ENCODE assay signal across 18 cellular contexts in the genomic region with DNA sequence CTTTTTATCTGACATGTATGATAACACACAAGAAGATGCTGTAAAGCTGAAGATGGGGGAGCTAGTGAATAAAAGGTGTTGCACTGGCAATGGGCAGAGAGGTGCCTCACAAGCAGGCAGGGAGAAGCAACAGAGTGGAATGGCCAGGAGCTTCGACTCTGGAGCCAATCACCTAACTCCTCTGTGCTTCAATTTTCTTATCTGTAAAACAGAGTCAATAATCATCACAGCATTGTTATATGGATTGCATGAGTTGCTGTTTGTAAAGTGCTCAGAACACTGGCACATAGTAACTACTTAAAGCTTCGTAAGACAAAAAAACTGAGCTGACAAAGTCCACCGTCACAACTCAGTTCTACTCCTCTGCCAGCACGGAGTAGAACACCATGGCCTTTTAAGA.
DNase-seq lines count a peak whose midpoint lies in the region; FAIRE-seq and TF ChIP-seq lines count a peak whose summit lies in the region.
"Had no signal": no experiment of that assay in that cellular context is flagged by ENCODE, and none has a peak within 500 bp of the region (broad histone marks: within the 10 kb centered on the region; RNA-seq: fewer than 3 reads in every experiment).

No MANE protein-coding gene starts in this region.

- H3K27me3 ChIP-seq in H1 (replicated peaks in 1 of 4; ENCODE audit: control insufficient read depth in 3 of 4, extremely low read depth in 1 of 4, insufficient read depth in 3 of 4, low read length in 3 of 4) (no peaks in the 10 kb centered on the region), neural progenitor cell (no peaks in the 10 kb centered on the region), transverse colon (no peaks in the 10 kb centered on the region)

- H2BK20ac ChIP-seq in H1 (ENCODE audit: low read length) = no peak overlapping the region

- no peak for DNase-seq in H1 (ENCODE audit: low read depth in 1 of 2, low spot score in 2 of 2)
- DNase-seq in neural progenitor cell (ENCODE audit: low spot score) = no peak
- peak; percentile 39 for DNase-seq in transverse colon
- no peak for DNase-seq in stimulated activated naive CD4-positive, alpha-beta T cell treated with Interleukin-2 at 50 U/mL for 16 hours (lab: John Stamatoyannopoulos, UW)
- no peak for DNase-seq in HCEC 1CT
- no peak for DNase-seq in mesothelial cell of epicardium (ENCODE audit: low spot score in 2 of 2, unreplicated experiment in 2 of 2)
- DNase-seq: AML-193; CD4-positive, alpha-beta memory T cell; DMS153; DMS79; GF-D8; HFFc6 had no signal

- no peak overlapping the region for H2BK120ac ChIP-seq in H1 (replicated peaks; ENCODE audit: low read depth, low read length)

- H3K27me3 Mint-ChIP-seq in neural progenitor cell (ENCODE audit: insufficient read depth, low read depth) = peaks cover 2% of the 10 kb centered on the region
- no peaks in the 10 kb centered on the region for H3K27me3 Mint-ChIP-seq in mesothelial cell of epicardium (ENCODE audit: low read depth)
- H3K27me3 Mint-ChIP-seq: CD4-positive, alpha-beta memory T cell had no signal

- H3K9me3 ChIP-seq in H1 (ENCODE audit: insufficient read depth in 2 of 2, low read depth in 1 of 2, low read length in 1 of 2) = no peaks in the 10 kb centered on the region
- H3K9me3 ChIP-seq in neural progenitor cell (ENCODE audit: low read depth) = no peaks in the 10 kb centered on the region
- H3K9me3 ChIP-seq in transverse colon = no peaks in the 10 kb centered on the region
- H3K9me3 ChIP-seq: A549, HAP-1 had no signal

- intact Hi-C loops in transverse colon (cut with DNase I; ENCODE audit: low total_unique reads) = no loop called here

- H3K36me3 Mint-ChIP-seq in neural progenitor cell (no peaks in the 10 kb centered on the region), mesothelial cell of epicardium (no peaks in the 10 kb centered on the region)
- H3K36me3 Mint-ChIP-seq: CD14-positive monocyte; CD4-positive, alpha-beta memory T cell had no signal

- no peak overlapping the region for H3K27ac Mint-ChIP-seq in neural progenitor cell
- H3K27ac Mint-ChIP-seq in mesothelial cell of epicardium = no peak overlapping the region
- H3K27ac Mint-ChIP-seq: CD14-positive monocyte; CD4-positive, alpha-beta memory T cell; HFFc6 had no signal

- H3K36me3 ChIP-seq in H1 (ENCODE audit: control insufficient read depth in 2 of 4, insufficient read depth in 4 of 4, low read length in 3 of 4) (no peaks in the 10 kb centered on the region), neural progenitor cell (no peaks in the 10 kb centered on the region), transverse colon (no peaks in the 10 kb centered on the region)
- H3K36me3 ChIP-seq: HAP-1 had no signal

- POLR2A ChIA-PET in H1 (lab: Charles Lee; ENCODE audit: partially characterized antibody) = no interaction called here

- H2BK15ac ChIP-seq in H1 (ENCODE audit: low read length) = no peak overlapping the region

- in situ Hi-C loops in transverse colon (cut with MboI; ENCODE audit: low pct_ligation_motif_present in 1 of 4, low pct_unique_long_range_greater_than_20kb in 1 of 4, low sequenced_read_pairs in 3 of 4) = no loop called here

- WGBS in H1 (ENCODE audit: extremely low coverage in 1 of 2, insufficient coverage in 1 of 2, insufficient read length in 1 of 2, insufficient replicate concordance in 2 of 2, low coverage in 1 of 2, low lambda C conversion rate in 2 of 2, missing lambda C conversion rate in 1 of 2), 2 experiments = 94% methylated on average over 4 of the region's 4 CpGs; no CpG with 5 or more reads in 1 of the 2 experiments
- WGBS in transverse colon (ENCODE audit: low coverage in 1 of 2), 2 donors = 51 to 60% methylated on average over 1 to 4 of the region's 4 CpGs

- H3F3A ChIP-seq in neural progenitor cell (ENCODE audit: low read depth) = no peaks in the 10 kb centered on the region

- CTCF ChIA-PET in H1 (lab: Charles Lee; ENCODE audit: partially characterized antibody) = interaction anchor here (0.6 kb wide), 1 partner anchor 16 kb away, joined by 3 read pairs; no protein-coding TSS in a partner anchor

- H3K4me3 ChIP-seq in H1 (ENCODE audit: extremely low read depth in 1 of 4, insufficient read depth in 2 of 4, low read depth in 3 of 4, low read length in 4 of 4) = no peak overlapping the region
- no peak overlapping the region for H3K4me3 ChIP-seq in neural progenitor cell
- H3K4me3 ChIP-seq in transverse colon = no peak overlapping the region
- H3K4me3 ChIP-seq: A549, HAP-1 had no signal

- no peak overlapping the region for H4K91ac ChIP-seq in H1 (replicated peaks; ENCODE audit: insufficient read length, low read length)

- no peaks in the 10 kb centered on the region for H3K23me2 ChIP-seq in H1 (ENCODE audit: low read depth, low read length)

- no peaks in the 10 kb centered on the region for H3K79me1 ChIP-seq in H1 (ENCODE audit: low read depth, low read length)

- no peak overlapping the region for H2AK5ac ChIP-seq in H1 (ENCODE audit: low read depth, low read length)

- H3K9me3 Mint-ChIP-seq in neural progenitor cell (no peaks in the 10 kb centered on the region), mesothelial cell of epicardium (peaks cover 16% of the 10 kb centered on the region)

- no peak for TF ChIP-seq CTCF in C4-2B (conservative IDR thresholded peaks at IDR 0.05)
- no peak for TF ChIP-seq CTCF in H1 (IDR thresholded peaks at IDR 0.05; ENCODE audit: control extremely low read depth in 1 of 3, insufficient read depth in 1 of 3, low read depth in 1 of 3, low read length in 3 of 3)
- TF ChIP-seq CTCF in neural progenitor cell (IDR thresholded peaks at IDR 0.05) = no peak
- TF ChIP-seq CTCF in transverse colon (IDR thresholded peaks at IDR 0.05) = no peak
- TF ChIP-seq CTCF in mesothelial cell of epicardium (IDR thresholded peaks at IDR 0.05; ENCODE audit: unreplicated experiment) = no peak

- no peak overlapping the region for H3K18ac ChIP-seq in H1 (ENCODE audit: extremely low read depth, low read length)

- H3K4me2 ChIP-seq in H1 (ENCODE audit: insufficient read depth in 1 of 2, low read depth in 2 of 2, low read length in 2 of 2) (no peak overlapping the region), neural progenitor cell (no peak overlapping the region)
- H3K4me2 ChIP-seq: A549 had no signal

- H3K9ac ChIP-seq in H1 (replicated peaks in 1 of 4; ENCODE audit: extremely low read depth in 1 of 4, low read depth in 3 of 4, low read length in 3 of 4) = no peak overlapping the region
- no peak overlapping the region for H3K9ac ChIP-seq in neural progenitor cell

- no peak for FAIRE-seq in H1 (lab: Jason Lieb, UNC)
- FAIRE-seq: A549 had no signal

- H2AFZ ChIP-seq in H1 (ENCODE audit: low read length) = 0 out of 2 replicates have a peak overlapping the region, but pooled peaks have one; percentile 71
- peak overlapping the region; percentile 63 for H2AFZ ChIP-seq in neural progenitor cell (replicated peaks)

- no peak overlapping the region for H3K4ac ChIP-seq in H1 (replicated peaks; ENCODE audit: insufficient read length, low read depth, low read length)

- no peak overlapping the region for H2BK12ac ChIP-seq in H1 (ENCODE audit: low read depth, low read length)

- H4K8ac ChIP-seq in H1 (ENCODE audit: extremely low read depth, insufficient read depth, low read length) = no peak overlapping the region

- H3K4me1 Mint-ChIP-seq in neural progenitor cell (no peaks in the 10 kb centered on the region), mesothelial cell of epicardium (peaks cover 7% of the 10 kb centered on the region)
- H3K4me1 Mint-ChIP-seq: CD14-positive monocyte; CD4-positive, alpha-beta memory T cell had no signal

- no peak overlapping the region for H2BK5ac ChIP-seq in H1 (ENCODE audit: low read depth, low read length)

- no peaks in the 10 kb centered on the region for H3K4me1 ChIP-seq in H1 (replicated peaks in 1 of 4; ENCODE audit: control insufficient read depth in 3 of 4, insufficient read depth in 4 of 4, low read length in 3 of 4)
- no peaks in the 10 kb centered on the region for H3K4me1 ChIP-seq in neural progenitor cell
- H3K4me1 ChIP-seq in transverse colon = peaks cover 0 to 13% (median 0%) of the 10 kb centered on the region in 4 donors
- H3K4me1 ChIP-seq: A549, HAP-1 had no signal

- H4K20me1 ChIP-seq in H1 (replicated peaks in 1 of 2; ENCODE audit: control insufficient read depth in 1 of 2, insufficient read depth in 2 of 2, low read length in 2 of 2) = no peaks in the 10 kb centered on the region
- H4K20me1 ChIP-seq in neural progenitor cell (ENCODE audit: low read depth) = no peaks in the 10 kb centered on the region

- TF ChIP-seq POLR2A in H1 (IDR thresholded peaks at IDR 0.05; ENCODE audit: control extremely low read depth in 1 of 2, low read depth in 2 of 2, low read length in 2 of 2) = no peak
- TF ChIP-seq POLR2A in transverse colon (IDR thresholded peaks at IDR 0.05) = no peak

- H3K4me3 Mint-ChIP-seq in neural progenitor cell (no peak overlapping the region), mesothelial cell of epicardium (no peak overlapping the region)
- H3K4me3 Mint-ChIP-seq: CD14-positive monocyte; CD4-positive, alpha-beta memory T cell; HFFc6 had no signal

- H3K56ac ChIP-seq in H1 (replicated peaks; ENCODE audit: insufficient read length, low read depth, low read length) = no peak overlapping the region

- no peak overlapping the region for H3K23ac ChIP-seq in H1 (ENCODE audit: insufficient read length)

- H3K27ac ChIP-seq in C4-2B (peak overlapping the region; percentile 38; the same call in 1 of the 2 replicates), H1 (ENCODE audit: low read depth, low read length) (no peak overlapping the region), neural progenitor cell (no peak overlapping the region), transverse colon (peak overlapping the region in 3 of 4 donors; percentile 46 to 59 (median 54))
- H3K27ac ChIP-seq: 22Rv1, A549, HL-60 had no signal

- TF ChIP-seq EP300 in H1 (IDR thresholded peaks at IDR 0.05; ENCODE audit: borderline replicate concordance in 1 of 2, low read depth in 2 of 2, low read length in 2 of 2) = no peak
- no peak for TF ChIP-seq EP300 in transverse colon (IDR thresholded peaks at IDR 0.05; ENCODE audit: low read depth)

- H3K14ac ChIP-seq in H1 (ENCODE audit: insufficient read length) = no peak overlapping the region

- H4K5ac ChIP-seq in H1 (ENCODE audit: insufficient read length, low read depth, low read length) = no peak overlapping the region

- no peaks in the 10 kb centered on the region for H3K79me2 ChIP-seq in H1 (ENCODE audit: control insufficient read depth in 1 of 2, insufficient read depth in 2 of 2, low read length in 2 of 2)
- no peaks in the 10 kb centered on the region for H3K79me2 ChIP-seq in neural progenitor cell (ENCODE audit: low read depth)

- no peak for TF ChIP-seq RAD21 in H1 (IDR thresholded peaks at IDR 0.05 in 1 of 2, conservative IDR thresholded peaks at IDR 0.05 in 1 of 2; ENCODE audit: low read depth in 2 of 2, low read length in 2 of 2)

TF ChIP-seq in H1, 55 proteins besides CTCF, POLR2A, EP300 and RAD21:
- TF ChIP-seq CTBP2 (IDR thresholded peaks at IDR 0.05; ENCODE audit: borderline replicate concordance, insufficient read depth, insufficient read length, low read length) (no peak), MAFK (IDR thresholded peaks at IDR 0.05; ENCODE audit: low read depth, low read length) (no peak)

Comparison
In these comparisons a context has a peak if more than half of its experiments do, and no peak if none do; other contexts are left out.
1. H3K27ac ChIP-seq: peak in C4-2B (single experiment) and transverse colon (3 of 4); none in H1 (single experiment) and neural progenitor cell (single experiment).